ENCODE assay signal across 15 cellular contexts in the genomic region with DNA sequence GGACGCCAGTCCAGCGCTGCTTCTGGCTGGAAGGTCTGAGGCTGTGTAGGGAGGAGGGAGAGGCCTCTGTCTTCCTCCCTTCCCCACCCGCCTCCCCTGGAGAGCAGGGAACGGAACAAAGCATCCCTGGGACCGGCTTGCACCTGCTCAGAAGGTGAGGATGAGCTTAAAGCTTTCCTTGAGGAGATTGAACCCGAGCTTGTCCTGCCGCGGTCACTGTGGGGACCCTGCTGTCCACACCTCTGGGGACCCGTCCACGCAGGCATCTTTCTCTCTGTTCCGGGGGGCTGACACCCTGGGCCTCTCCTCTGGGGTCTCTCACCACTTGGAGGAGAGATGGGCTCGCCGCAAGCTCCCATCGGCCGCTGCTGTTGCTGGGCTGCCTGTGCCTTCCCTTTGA. TPM values are rescaled to one million over a fixed set of nuclear protein-coding genes. Genes with fewer than 3 reads are reported as not detected.
A peak's percentile ranks its signal among the peaks of the same experiment; 100 is the strongest.
DNase-seq lines count a peak whose midpoint lies in the region; ATAC-seq and TF ChIP-seq lines count a peak whose summit lies in the region.
"Had no signal": no experiment of that assay in that cellular context is flagged by ENCODE, and none has a peak within 500 bp of the region (broad histone marks: within the 10 kb centered on the region; RNA-seq: fewer than 3 reads in every experiment).

No MANE protein-coding gene starts in this region.

- peaks cover 13% of the 10 kb centered on the region for H3K4me1 Mint-ChIP-seq in endodermal cell
- peaks cover 5% of the 10 kb centered on the region for H3K4me1 Mint-ChIP-seq in activated CD4-positive, alpha-beta T cell treated with anti-CD3 and anti-CD28 coated beads, Interleukin-2, amount 10 ng/mL, durations not matched to agents 7 days and 5 days

- no peak overlapping the region for H3K9ac ChIP-seq in endodermal cell (ENCODE audit: extremely low read depth, low read length, poor library complexity, severe bottlenecking)

- H3K27ac Mint-ChIP-seq in endodermal cell, result no peak overlapping the region
- no peak overlapping the region for H3K27ac Mint-ChIP-seq in activated CD4-positive, alpha-beta T cell treated with anti-CD3 and anti-CD28 coated beads, Interleukin-2, amount 10 ng/mL, durations not matched to agents 7 days and 5 days
- H3K27ac Mint-ChIP-seq: CD4-positive, alpha-beta memory T cell; IgD-negative memory B cell had no signal

- H3K27me3 Mint-ChIP-seq in endodermal cell (ENCODE audit: insufficient read depth), result peaks cover 13% of the 10 kb centered on the region
- no peaks in the 10 kb centered on the region for H3K27me3 Mint-ChIP-seq in activated CD4-positive, alpha-beta T cell treated with anti-CD3 and anti-CD28 coated beads, Interleukin-2, amount 10 ng/mL, durations not matched to agents 7 days and 5 days

- peaks cover 5% of the 10 kb centered on the region for H3K27me3 ChIP-seq in H7 (ENCODE audit: control insufficient read depth, insufficient read depth, low read length)
- H3K27me3 ChIP-seq in endodermal cell (ENCODE audit: control insufficient read depth, insufficient read depth, low read length, poor library complexity, severe bottlenecking), result peaks cover 4% of the 10 kb centered on the region
- H3K27me3 ChIP-seq in upper lobe of right lung, result no peaks in the 10 kb centered on the region
- H3K27me3 ChIP-seq: BE2C had no signal

- H3K9me3 ChIP-seq in endodermal cell (ENCODE audit: control insufficient read depth, low read length), result peaks cover 12% of the 10 kb centered on the region
- peaks cover 3% of the 10 kb centered on the region for H3K9me3 ChIP-seq in upper lobe of right lung
- H3K9me3 ChIP-seq: BE2C, HAP-1 had no signal

- no peaks in the 10 kb centered on the region for H3K4me1 ChIP-seq in endodermal cell (ENCODE audit: control insufficient read depth, insufficient read depth, low read length)
- no peaks in the 10 kb centered on the region for H3K4me1 ChIP-seq in upper lobe of right lung
- H3K4me1 ChIP-seq: BE2C, HAP-1 had no signal

- TF ChIP-seq CTCF in endodermal cell (conservative IDR thresholded peaks at IDR 0.05), result no peak
- TF ChIP-seq CTCF in upper lobe of right lung (IDR thresholded peaks at IDR 0.05), result no peak
- no peak for TF ChIP-seq CTCF in GM10248 (IDR thresholded peaks at IDR 0.05; ENCODE audit: control extremely low read depth, extremely low read depth, low read depth, missing control alignments)

- DNase-seq in H7, result peak; percentile 14
- DNase-seq in endodermal cell, result peak; percentile 42
- peak; percentile 83 for DNase-seq in mesenteric fat pad (ENCODE audit: low spot score)
- peak; percentile 40 for DNase-seq in upper lobe of right lung
- no peak for DNase-seq in GM10248 (ENCODE audit: extremely low spot score)
- no peak for DNase-seq in activated CD4-positive, alpha-beta T cell treated with anti-CD3 and anti-CD28 coated beads, Interleukin-2, amount 10 ng/mL, durations not matched to agents 7 days and 5 days
- DNase-seq: BE2C; CD4-positive, alpha-beta memory T cell; COR-L47; GOT3 had no signal

- H3K4me3 ChIP-seq in H7 (ENCODE audit: insufficient read depth, low read depth, low read length), result no peak overlapping the region
- no peak overlapping the region for H3K4me3 ChIP-seq in endodermal cell (ENCODE audit: low read length)
- no peak overlapping the region for H3K4me3 ChIP-seq in upper lobe of right lung
- H3K4me3 ChIP-seq: A549, HAP-1 had no signal

- H3K27ac ChIP-seq in endodermal cell (ENCODE audit: low read depth, low read length), result no peak overlapping the region
- no peak overlapping the region for H3K27ac ChIP-seq in upper lobe of right lung
- H3K27ac ChIP-seq: A549, C4-2B had no signal

- no peaks in the 10 kb centered on the region for H3K36me3 ChIP-seq in H7 (replicated peaks; ENCODE audit: control insufficient read depth, insufficient read depth, low read length)
- no peaks in the 10 kb centered on the region for H3K36me3 ChIP-seq in endodermal cell (ENCODE audit: control insufficient read depth, insufficient read depth, low read length)
- no peaks in the 10 kb centered on the region for H3K36me3 ChIP-seq in upper lobe of right lung
- H3K36me3 ChIP-seq: BE2C, HAP-1 had no signal

- H3K9me3 Mint-ChIP-seq in endodermal cell, result peaks cover 15% of the 10 kb centered on the region
- peaks cover 4% of the 10 kb centered on the region for H3K9me3 Mint-ChIP-seq in activated CD4-positive, alpha-beta T cell treated with anti-CD3 and anti-CD28 coated beads, Interleukin-2, amount 10 ng/mL, durations not matched to agents 7 days and 5 days

- 92% methylated on average over 10 to 14 of the region's 15 CpGs for WGBS in endodermal cell (ENCODE audit: insufficient coverage in 1 of 2, insufficient read length in 1 of 2), 2 experiments

- POLR2A ChIA-PET in GM10248 (lab: Yijun Ruan, JAX), result no interaction called here
- POLR2A ChIA-PET in activated CD4-positive, alpha-beta T cell treated with anti-CD3 and anti-CD28 coated beads, Interleukin-2, amount 10 ng/mL, durations not matched to agents 7 days and 5 days (lab: Charles Lee), result no interaction called here

- no peak overlapping the region for H3K4me3 Mint-ChIP-seq in endodermal cell
- H3K4me3 Mint-ChIP-seq in activated CD4-positive, alpha-beta T cell treated with anti-CD3 and anti-CD28 coated beads, Interleukin-2, amount 10 ng/mL, durations not matched to agents 7 days and 5 days, result no peak overlapping the region
- H3K4me3 Mint-ChIP-seq: CD4-positive, alpha-beta memory T cell; IgD-negative memory B cell had no signal

- CTCF ChIA-PET in GM10248 (lab: Yijun Ruan, JAX), result no interaction called here
- CTCF ChIA-PET in activated CD4-positive, alpha-beta T cell treated with anti-CD3 and anti-CD28 coated beads, Interleukin-2, amount 10 ng/mL, durations not matched to agents 7 days and 5 days (lab: Charles Lee), result no interaction called here

- intact Hi-C loops in upper lobe of right lung (cut with DNase I), result no loop called here

- no peak for ATAC-seq in upper lobe of right lung
- ATAC-seq in GM18909 (IDR thresholded peaks at IDR 0.05; ENCODE audit: poor library complexity, unreplicated experiment), result no peak
- ATAC-seq: A549 had no signal

- H3K36me3 Mint-ChIP-seq in endodermal cell (ENCODE audit: low read depth), result no peaks in the 10 kb centered on the region
- no peaks in the 10 kb centered on the region for H3K36me3 Mint-ChIP-seq in activated CD4-positive, alpha-beta T cell treated with anti-CD3 and anti-CD28 coated beads, Interleukin-2, amount 10 ng/mL, durations not matched to agents 7 days and 5 days (ENCODE audit: low read depth)
- H3K36me3 Mint-ChIP-seq: CD4-positive, alpha-beta memory T cell had no signal

RNA-seq across cellular contexts. Expression of gene SFSWAP, which starts 33.2 kb away (rescaled TPM):
- 33.4 and 43.2 TPM in 2 replicates for total RNA-seq in H7 (2014; rRNA removed; shearing (Covaris generic))
- total RNA-seq in endodermal cell (10 to 100 TPM; 50.0 to 52.3 TPM), mesenteric fat pad (36.1 TPM), upper lobe of right lung (51.2 TPM)
- 50.9 TPM for polyA plus RNA-seq in endodermal cell (2013, experiment 1 of 2)
- polyA plus RNA-seq in endodermal cell (2013, experiment 2 of 2), result 45.1 TPM
- 10 to 100 TPM; 51.4 to 59.0 TPM for total RNA-seq in activated CD4-positive, alpha-beta T cell treated with anti-CD3 and anti-CD28 coated beads, Interleukin-2, amount 10 ng/mL, durations not matched to agents 7 days and 5 days

Comparison
In these comparisons a context has a peak if more than half of its experiments do, and no peak if none do; other contexts are left out.
1. DNase-seq: peak in H7 (single experiment), endodermal cell (single experiment), mesenteric fat pad (single experiment) and upper lobe of right lung (single experiment); none in GM10248 (single experiment) and activated CD4-positive, alpha-beta T cell treated with anti-CD3 and anti-CD28 coated beads, Interleukin-2, amount 10 ng/mL, durations not matched to agents 7 days and 5 days (single experiment).